Comparison of ENCODE assay signal across 19 cellular contexts in the genomic region with DNA sequence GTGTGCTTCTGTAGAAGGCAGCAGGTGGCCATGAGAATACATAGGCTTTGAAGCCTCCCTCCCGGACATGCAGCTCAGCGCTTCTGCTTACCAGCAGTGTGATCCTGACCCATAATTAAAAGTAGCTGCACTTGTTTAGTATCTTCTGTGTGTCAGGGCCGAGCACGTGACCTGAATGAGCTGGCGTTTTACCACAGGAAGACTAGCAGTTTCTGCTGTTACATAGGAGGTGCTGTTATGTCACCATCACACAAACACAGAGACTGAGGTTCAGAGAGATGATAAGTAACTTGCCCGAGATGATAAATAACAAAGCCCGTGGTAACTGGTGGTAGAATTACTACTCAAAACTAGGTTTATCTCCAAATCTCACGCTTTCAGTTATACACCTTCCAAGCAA.
"Had no signal": no experiment of that assay in that cellular context is flagged by ENCODE, and none has a peak within 500 bp of the region (broad histone marks: within the 10 kb centered on the region; RNA-seq: fewer than 3 reads in every experiment).

No MANE protein-coding gene starts in this region.

- ATAC-seq: T-cell had no signal

- H3K4me3 ChIP-seq: SJSA1, SK-N-MC had no signal

- DNase-seq: KBM-7, NCI-H1092, NCI-H1105 treated with DMSO at 0.1 percent for 48 hours, NCI-H1417 treated with DMSO at 0.1 percent for 48 hours, NCI-H146, NCI-H1694 treated with DMSO at 0.1 percent for 48 hours, NCI-H1930, NCI-H2081, NCI-H2107, NCI-H2227 treated with DMSO at 0.1 percent for 48 hours, NCI-H524, NCI-H526 treated with DMSO at 0.1 percent for 48 hours, NCI-H748 treated with DMSO at 0.1 percent for 48 hours, Right ventricle myocardium superior, RPMI8226, SIG-M5, T-cell had no signal
